Comparison of ENCODE assay signal across 8 cellular contexts in the genomic region with DNA sequence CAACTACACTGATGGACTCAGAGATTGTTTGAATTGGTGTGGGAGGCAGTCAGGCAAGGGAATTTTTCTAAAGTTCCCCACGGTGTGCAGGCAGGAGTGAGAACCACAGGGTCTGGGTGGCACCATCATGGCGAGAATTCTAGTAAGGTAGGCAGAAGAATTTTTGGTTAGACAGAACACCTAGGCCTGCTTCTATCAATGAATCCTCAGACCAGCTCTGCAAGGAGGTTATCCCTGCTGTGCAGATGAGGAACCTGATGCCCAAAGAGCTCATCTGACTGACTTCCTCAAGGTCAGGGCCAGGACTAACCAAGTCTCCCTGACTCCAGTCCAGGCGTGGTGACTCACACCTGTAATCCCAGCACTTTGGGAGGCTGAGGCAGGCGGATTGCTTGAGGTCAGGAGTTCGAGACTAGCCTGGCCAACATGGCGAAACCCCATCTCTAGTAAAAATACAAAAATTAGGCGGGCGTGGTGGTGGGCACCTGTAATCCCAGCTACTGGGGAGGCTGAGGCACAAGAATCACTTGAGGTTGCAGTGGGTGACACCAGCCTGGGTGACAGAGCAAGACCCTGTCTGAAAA. TPM values are rescaled to one million over a fixed set of nuclear protein-coding genes. Genes with fewer than 3 reads are reported as not detected.
DNase-seq lines count a peak whose midpoint lies in the region; ATAC-seq, FAIRE-seq and TF ChIP-seq lines count a peak whose summit lies in the region.
"Not testable (repeated sequence)": the region's sequence is repeated elsewhere in the genome, so short reads cannot be mapped to it uniquely, and the experiment has no call there.

No MANE protein-coding gene starts in this region.

- H3K4me3 Mint-ChIP-seq in CD4-positive, CD25-positive, alpha-beta regulatory T cell; WTC11; central memory CD8-positive, alpha-beta T cell; osteocyte (ENCODE audit: unreplicated experiment): not testable (repeated sequence)
- H3K4me3 Mint-ChIP-seq in activated naive CD4-positive, alpha-beta T cell treated with anti-CD3 and anti-CD28 coated beads, Interleukin-2, amount 50 U/mL, for 24 hours, result peak overlapping the region; percentile 19

- POLR2A ChIA-PET in WTC11 (lab: Charles Lee); HepG2 (lab: Yijun Ruan, JAX): not testable (repeated sequence)

- H3K27ac Mint-ChIP-seq in CD4-positive, CD25-positive, alpha-beta regulatory T cell, result peak overlapping the region in 2 of 3 donors; percentile 55 to 79
- H3K27ac Mint-ChIP-seq in WTC11 (peak overlapping the region; percentile 88), osteocyte (ENCODE audit: unreplicated experiment) (peak overlapping the region; percentile 29)
- H3K27ac Mint-ChIP-seq in activated naive CD4-positive, alpha-beta T cell treated with anti-CD3 and anti-CD28 coated beads, Interleukin-2, amount 50 U/mL, for 24 hours, result peak overlapping the region; percentile 8
- peak overlapping the region; percentile 15 for H3K27ac Mint-ChIP-seq in central memory CD8-positive, alpha-beta T cell (ENCODE audit: low read depth)

- peaks cover 6 to 49% (median 28%) of the 10 kb centered on the region in 4 donors for H3K4me1 Mint-ChIP-seq in CD4-positive, CD25-positive, alpha-beta regulatory T cell
- H3K4me1 Mint-ChIP-seq in WTC11 (peaks cover 31% of the 10 kb centered on the region), osteocyte (ENCODE audit: unreplicated experiment) (peaks cover 30% of the 10 kb centered on the region)
- H3K4me1 Mint-ChIP-seq in activated naive CD4-positive, alpha-beta T cell treated with anti-CD3 and anti-CD28 coated beads, Interleukin-2, amount 50 U/mL, for 24 hours, result peaks cover 42% of the 10 kb centered on the region
- peaks cover 33% of the 10 kb centered on the region for H3K4me1 Mint-ChIP-seq in central memory CD8-positive, alpha-beta T cell

- not testable (repeated sequence) for TF ChIP-seq POLR2A in HepG2 (IDR thresholded peaks at IDR 0.05; ENCODE audit: insufficient read depth in 1 of 2, low read depth in 2 of 2, low read length in 2 of 2)

- not testable (repeated sequence) for TF ChIP-seq EP300 in HepG2 (IDR thresholded peaks at IDR 0.05; ENCODE audit: low read depth in 2 of 2, low read length in 2 of 2); HepG2 (CRISPR knock-in tag; IDR thresholded peaks at IDR 0.05; ENCODE audit: borderline replicate concordance)

- peaks cover 12% of the 10 kb centered on the region for H3K27me3 Mint-ChIP-seq in CD4-positive, CD25-positive, alpha-beta regulatory T cell
- not testable (repeated sequence) for H3K27me3 Mint-ChIP-seq in WTC11 (ENCODE audit: low read depth); activated naive CD4-positive, alpha-beta T cell treated with anti-CD3 and anti-CD28 coated beads, Interleukin-2, amount 50 U/mL, for 24 hours; osteocyte (ENCODE audit: unreplicated experiment)
- peaks cover 18% of the 10 kb centered on the region for H3K27me3 Mint-ChIP-seq in central memory CD8-positive, alpha-beta T cell

- intact Hi-C loops in HepG2 (cut with micrococcal nuclease; ENCODE audit: unreplicated experiment), result not testable (repeated sequence)

- not testable (repeated sequence) for H3K36me3 Mint-ChIP-seq in CD4-positive, CD25-positive, alpha-beta regulatory T cell; activated naive CD4-positive, alpha-beta T cell treated with anti-CD3 and anti-CD28 coated beads, Interleukin-2, amount 50 U/mL, for 24 hours; central memory CD8-positive, alpha-beta T cell (ENCODE audit: insufficient read depth)
- H3K36me3 Mint-ChIP-seq in WTC11 (peaks cover 95% of the 10 kb centered on the region), osteocyte (ENCODE audit: unreplicated experiment) (peaks cover 12% of the 10 kb centered on the region)

- DNase-seq in CD4-positive, CD25-positive, alpha-beta regulatory T cell; WTC11 (ENCODE audit: low spot score); central memory CD8-positive, alpha-beta T cell (ENCODE audit: low spot score in 2 of 2); HepG2 (ENCODE audit: low spot score); osteocyte (ENCODE audit: extremely low spot score, unreplicated experiment): not testable (repeated sequence)

- not testable (repeated sequence) for TF ChIP-seq RAD21 in HepG2 (CRISPR knock-in tag; IDR thresholded peaks at IDR 0.05)

- CTCF ChIA-PET in WTC11 (lab: Charles Lee), result interaction anchor here (1.4 to 1.8 kb wide), 3 partner anchors 40 to 150 kb away, joined by 3 to 6 read pairs (median 4); no protein-coding TSS in a partner anchor
- CTCF ChIA-PET in HepG2 (lab: Yijun Ruan, JAX; ENCODE audit: low intra/inter-chr PET ratio, low total read pairs), result not testable (repeated sequence)

- BruUV-seq in HepG2 (replicated peaks; lab: Mats Ljungman, UMichigan), result not testable (repeated sequence)

- H4K20me1 ChIP-seq in HepG2 (ENCODE audit: insufficient read depth, low read length), result not testable (repeated sequence)

- H3K9me3 ChIP-seq in CD4-positive, CD25-positive, alpha-beta regulatory T cell (ENCODE audit: control insufficient read depth in 2 of 2, low read length in 2 of 2); HUES48 (ENCODE audit: control insufficient read depth, insufficient read depth, low read length); HepG2 (ENCODE audit: low read length): not testable (repeated sequence)

- not testable (repeated sequence) for H3K9ac ChIP-seq in HUES48 (ENCODE audit: low read depth, low read length); HepG2 (ENCODE audit: insufficient read depth, low read depth, low read length)

- peak overlapping the region; percentile 74; the same call in 1 of the 2 replicates for H3K4me2 ChIP-seq in HepG2 (ENCODE audit: low read depth, low read length)

- not testable (repeated sequence) for H3K27me3 ChIP-seq in CD4-positive, CD25-positive, alpha-beta regulatory T cell (ENCODE audit: control insufficient read depth, insufficient read depth, low read length); HUES48 (ENCODE audit: control insufficient read depth, insufficient read depth, low read length); HepG2 (ENCODE audit: control insufficient read depth in 1 of 2, insufficient read depth in 2 of 2, low read length in 2 of 2)

- not testable (repeated sequence) for H3K79me2 ChIP-seq in HepG2 (ENCODE audit: insufficient read depth, low read length)

- peaks cover 27% of the 10 kb centered on the region for H3K4me1 ChIP-seq in CD4-positive, CD25-positive, alpha-beta regulatory T cell (ENCODE audit: control insufficient read depth, insufficient read depth, low read length, poor library complexity, severe bottlenecking)
- H3K4me1 ChIP-seq in HUES48 (ENCODE audit: control insufficient read depth, insufficient read depth, low read length), result not testable (repeated sequence)
- peaks cover 34% of the 10 kb centered on the region for H3K4me1 ChIP-seq in HepG2 (ENCODE audit: insufficient read depth, low read length)

- H2AFZ ChIP-seq in HepG2 (ENCODE audit: low read length), result not testable (repeated sequence)

- in situ Hi-C loops in HepG2 (cut with HindIII; ENCODE audit: extremely low pct_ligation_motif_present, low pct_unique_long_range_greater_than_20kb), result loop anchor here (10.0 kb wide), 1 partner anchor 150 kb away; no protein-coding TSS in a partner anchor

- WGBS in HepG2 (ENCODE audit: low lambda C conversion rate), result 68% methylated on average over 8 of the region's 8 CpGs

- not testable (repeated sequence) for H3K4me3 ChIP-seq in CD4-positive, CD25-positive, alpha-beta regulatory T cell (ENCODE audit: low read depth, low read length); HUES48 (ENCODE audit: low read depth, low read length); HepG2 (replicated peaks in 1 of 3; ENCODE audit: insufficient read depth in 1 of 3, low read depth in 2 of 3, low read length in 3 of 3)

- ATAC-seq in CD4-positive, CD25-positive, alpha-beta regulatory T cell (ENCODE audit: low read depth in 2 of 2); WTC11; central memory CD8-positive, alpha-beta T cell (replicated peaks; ENCODE audit: extremely low read depth, poor library complexity, severe bottlenecking); HepG2: not testable (repeated sequence)
- ATAC-seq in GM18868 (IDR thresholded peaks at IDR 0.05; ENCODE audit: unreplicated experiment), result peak; percentile 33

- not testable (repeated sequence) for H3K27ac ChIP-seq in CD4-positive, CD25-positive, alpha-beta regulatory T cell (ENCODE audit: insufficient read depth, low read length, poor library complexity, severe bottlenecking); HepG2 (ENCODE audit: extremely low read length, insufficient read depth, low read length)
- peak overlapping the region; percentile 3 for H3K27ac ChIP-seq in HUES48 (ENCODE audit: low read depth, low read length)

- H3K9me3 Mint-ChIP-seq in CD4-positive, CD25-positive, alpha-beta regulatory T cell; WTC11; activated naive CD4-positive, alpha-beta T cell treated with anti-CD3 and anti-CD28 coated beads, Interleukin-2, amount 50 U/mL, for 24 hours; central memory CD8-positive, alpha-beta T cell; osteocyte (ENCODE audit: unreplicated experiment): not testable (repeated sequence)

- TF ChIP-seq CTCF in WTC11 (IDR thresholded peaks at IDR 0.05); HepG2 (CRISPR knock-in tag; IDR thresholded peaks at IDR 0.05); osteocyte (IDR thresholded peaks at IDR 0.05): not testable (repeated sequence)

- FAIRE-seq in HepG2 (lab: Jason Lieb, UNC), result not testable (repeated sequence)

- H3K36me3 ChIP-seq in CD4-positive, CD25-positive, alpha-beta regulatory T cell (ENCODE audit: control insufficient read depth, insufficient read depth, low read length); HepG2 (replicated peaks in 1 of 2; ENCODE audit: control insufficient read depth in 1 of 2, insufficient read depth in 2 of 2, low read length in 2 of 2): not testable (repeated sequence)
- H3K36me3 ChIP-seq in HUES48 (ENCODE audit: control insufficient read depth, insufficient read depth, low read length), result peaks cover 100% of the 10 kb centered on the region

RNA-seq across cellular contexts. Expression of a gene that starts 51.3 kb away (rescaled TPM):
- 0.89 TPM for total RNA-seq in CD4-positive, CD25-positive, alpha-beta regulatory T cell
- under 1 TPM; 0.17 to 0.54 (median 0.27) TPM for polyA plus RNA-seq in CD4-positive, CD25-positive, alpha-beta regulatory T cell
- 483 to 623 TPM (median 614 TPM) in 3 replicates for total RNA-seq in WTC11 (2021)
- total RNA-seq in HepG2 (2016; rRNA removed; fragmentation: Illumina TruSeq; extraction: Trizol), result 0.22 and 0.24 TPM in 2 replicates
- 0.09 TPM in 1 of 2 replicates, not detected in the other for total RNA-seq in HepG2 (2016; cell fraction: cytosol; rRNA removed; fragmentation: Illumina TruSeq; extraction: Trizol; ENCODE audit: low read depth)
- total RNA-seq in HepG2 (2016; cell fraction: insoluble cytoplasmic fraction; rRNA removed; fragmentation: Illumina TruSeq; extraction: Trizol), result 0.17 and 0.24 TPM in 2 replicates
- 0.12 and 0.21 TPM in 2 replicates for total RNA-seq in HepG2 (2016; cell fraction: membrane; rRNA removed; fragmentation: Illumina TruSeq; extraction: Trizol)
- 0.47 and 1.1 TPM in 2 replicates for total RNA-seq in HepG2 (2016; cell fraction: nucleus; rRNA removed; fragmentation: Illumina TruSeq; extraction: Trizol)
- polyA plus RNA-seq in HepG2 (2011; rRNA removed), result 0.33 and 0.54 TPM in 2 replicates
- 0.18 and 0.35 TPM in 2 replicates for polyA plus RNA-seq in HepG2 (2011; cell fraction: cytosol; rRNA removed)
- 0.38 and 0.55 TPM in 2 replicates for polyA plus RNA-seq in HepG2 (2011; cell fraction: nucleus; rRNA removed)
- 0.19 and 0.63 TPM in 2 replicates for polyA plus RNA-seq in HepG2 (2012)
- 0.01 and 0.31 TPM in 2 replicates for polyA plus RNA-seq in HepG2 (2016; cell fraction: cytosol; fragmentation: Illumina TruSeq; extraction: Trizol; ENCODE audit: low read depth)
- 0.21 and 0.25 TPM in 2 replicates for polyA plus RNA-seq in HepG2 (2016; cell fraction: insoluble cytoplasmic fraction; fragmentation: Illumina TruSeq; extraction: Trizol; ENCODE audit: low read depth)
- 0.03 and 0.16 TPM in 2 replicates for polyA plus RNA-seq in HepG2 (2016; cell fraction: membrane; fragmentation: Illumina TruSeq; extraction: Trizol; ENCODE audit: low read depth)
- 0.69 and 1.5 TPM in 2 replicates for polyA plus RNA-seq in HepG2 (2016; cell fraction: nucleus; fragmentation: Illumina TruSeq; extraction: Trizol; ENCODE audit: insufficient read depth, low read depth)
- 0.50 and 160 TPM in 2 replicates for polyA minus RNA-seq in HepG2 (2011; rRNA and poly(A)+ RNA removed; ENCODE audit: low replicate concordance)
- polyA minus RNA-seq in HepG2 (2011; cell fraction: cytosol; rRNA and poly(A)+ RNA removed), result 1.5 and 2.1 TPM in 2 replicates
- polyA minus RNA-seq in HepG2 (2011; cell fraction: nucleus; rRNA and poly(A)+ RNA removed), result 0.75 and 1.4 TPM in 2 replicates
- total RNA-seq in osteocyte, result 21.2 and 23.9 TPM in 2 replicates

Comparison
In these comparisons a context has a peak if more than half of its experiments do, and no peak if none do; other contexts are left out.
1. H3K27ac Mint-ChIP-seq: peak in every context shown above with its lines; median percentile 88 in WTC11; 67 in CD4-positive, CD25-positive, alpha-beta regulatory T cell; 29 in osteocyte; 15 in central memory CD8-positive, alpha-beta T cell; 8 in activated naive CD4-positive, alpha-beta T cell treated with anti-CD3 and anti-CD28 coated beads, Interleukin-2, amount 50 U/mL, for 24 hours.
2. RNA of a gene that starts 51.3 kb away (total RNA-seq): 483 to 623 TPM in WTC11; 21.2 to 23.9 TPM in osteocyte, 0.89 TPM in CD4-positive, CD25-positive, alpha-beta regulatory T cell (single experiment) and 0.09 to 1.1 TPM in HepG2; every median in the first group is over 10 times any median in the second.